Comparison of ENCODE assay signal across 15 cellular contexts in the genomic region with DNA sequence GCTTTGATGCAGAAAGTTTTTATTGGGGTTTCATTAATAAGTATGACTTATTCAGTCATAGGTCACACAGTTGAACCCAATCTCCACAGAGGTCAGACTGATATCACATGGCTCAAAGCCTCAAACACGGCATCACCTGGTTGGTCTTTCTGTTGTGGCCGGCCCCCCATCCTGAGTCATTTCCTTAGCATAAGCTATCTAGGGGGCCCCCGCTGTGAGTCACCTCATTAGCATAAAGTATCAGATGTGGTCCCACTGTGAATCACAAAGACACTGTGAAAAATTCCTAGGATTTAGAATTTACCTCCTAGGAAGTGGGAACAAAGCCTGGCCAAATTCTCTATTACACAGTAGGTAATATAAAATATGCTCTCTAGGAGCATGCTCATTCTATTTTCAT.
DNase-seq lines count a peak whose midpoint lies in the region; ATAC-seq and TF ChIP-seq lines count a peak whose summit lies in the region.
"Had no signal": no experiment of that assay in that cellular context is flagged by ENCODE, and none has a peak within 500 bp of the region (broad histone marks: within the 10 kb centered on the region; RNA-seq: fewer than 3 reads in every experiment).

No MANE protein-coding gene starts in this region.

- peaks cover 12% of the 10 kb centered on the region; the same call in 1 of the 2 replicates for H3K4me1 ChIP-seq in SJCRH30

- no peaks in the 10 kb centered on the region for H3K36me3 Mint-ChIP-seq in Calu3 (ENCODE audit: insufficient read depth, unreplicated experiment)
- H3K36me3 Mint-ChIP-seq: stimulated activated memory B cell treated with anti-CD40 and anti-IgM and Interleukin-4, amounts not matched to agents 10 μg/mL and 1 μg/mL and 100 μg/mL, for 72 hours had no signal

- no peaks in the 10 kb centered on the region for H3K9me3 ChIP-seq in SJCRH30 (replicated peaks)

- H3K27me3 Mint-ChIP-seq in Calu3 (ENCODE audit: unreplicated experiment) = no peaks in the 10 kb centered on the region
- H3K27me3 Mint-ChIP-seq: stimulated activated memory B cell treated with anti-CD40 and anti-IgM and Interleukin-4, amounts not matched to agents 10 μg/mL and 1 μg/mL and 100 μg/mL, for 72 hours had no signal

- no peaks in the 10 kb centered on the region for H3K9me3 Mint-ChIP-seq in Calu3 (ENCODE audit: low read depth, unreplicated experiment)
- H3K9me3 Mint-ChIP-seq: stimulated activated memory B cell treated with anti-CD40 and anti-IgM and Interleukin-4, amounts not matched to agents 10 μg/mL and 1 μg/mL and 100 μg/mL, for 72 hours had no signal

- DNase-seq in Calu3 (peak; percentile 20), HK-2 (ENCODE audit: unreplicated experiment) (peak; percentile 73), SJCRH30 (peak; percentile 42 to 57), iPS DF 4.7 (ENCODE audit: extremely low read depth, low spot score) (peak; percentile 33), NCI-H2029 (lab: John Stamatoyannopoulos, UW) (no peak), substantia nigra (lab: John Stamatoyannopoulos, UW) (no peak)
- DNase-seq: DMS153; NCI-H1092; NCI-H524; SIG-M5; stimulated activated CD4-positive, alpha-beta T cell treated with anti-CD3 and anti-CD28 coated beads, Interleukin-4, amount 100 ng/mL, for 1 hour had no signal

- H3K4me3 ChIP-seq in SJCRH30 = no peak overlapping the region

- peaks cover 23% of the 10 kb centered on the region for H3K4me1 Mint-ChIP-seq in Calu3 (ENCODE audit: low read depth, unreplicated experiment)

- no peak overlapping the region for H3K27ac Mint-ChIP-seq in Calu3 (ENCODE audit: unreplicated experiment)
- H3K27ac Mint-ChIP-seq: stimulated activated memory B cell treated with anti-CD40 and anti-IgM and Interleukin-4, amounts not matched to agents 10 μg/mL and 1 μg/mL and 100 μg/mL, for 72 hours had no signal

- CTCF ChIA-PET in Calu3 (lab: Charles Lee) = no interaction called here

- ATAC-seq in GM21423 (IDR thresholded peaks at IDR 0.05; ENCODE audit: unreplicated experiment) = no peak
- ATAC-seq in GM18519 (IDR thresholded peaks at IDR 0.05; ENCODE audit: low FRiP score, unreplicated experiment) = no peak
- ATAC-seq: stimulated activated memory B cell treated with anti-CD40 and anti-IgM and Interleukin-4, amounts not matched to agents 10 μg/mL and 1 μg/mL and 100 μg/mL, for 72 hours had no signal

- no peaks in the 10 kb centered on the region for H3K27me3 ChIP-seq in SJCRH30

- intact Hi-C loops in Calu3 (cut with micrococcal nuclease; ENCODE audit: unreplicated experiment) = no loop called here

- H3K27ac ChIP-seq in SJCRH30 (no peak overlapping the region), substantia nigra (ENCODE audit: low read depth, low read length, poor library complexity, severe bottlenecking) (no peak overlapping the region)
- H3K27ac ChIP-seq: VCaP had no signal

- no peak for TF ChIP-seq CTCF in Calu3 (IDR thresholded peaks at IDR 0.05; ENCODE audit: unreplicated experiment)

- BruUV-seq in Calu3 (replicated peaks; lab: Mats Ljungman, UMichigan) = no TSS peak

- no peak overlapping the region for H3K4me3 Mint-ChIP-seq in Calu3 (ENCODE audit: low read depth, unreplicated experiment)
- H3K4me3 Mint-ChIP-seq: stimulated activated memory B cell treated with anti-CD40 and anti-IgM and Interleukin-4, amounts not matched to agents 10 μg/mL and 1 μg/mL and 100 μg/mL, for 72 hours had no signal

- H3K36me3 ChIP-seq in SJCRH30 = no peaks in the 10 kb centered on the region

Comparison
In these comparisons a context has a peak if more than half of its experiments do, and no peak if none do; other contexts are left out.
1. DNase-seq: peak in Calu3 (single experiment), HK-2 (single experiment), SJCRH30 (2 of 2) and iPS DF 4.7 (single experiment); none in NCI-H2029 (single experiment) and substantia nigra (0 of 49).